In the genomic region with DNA sequence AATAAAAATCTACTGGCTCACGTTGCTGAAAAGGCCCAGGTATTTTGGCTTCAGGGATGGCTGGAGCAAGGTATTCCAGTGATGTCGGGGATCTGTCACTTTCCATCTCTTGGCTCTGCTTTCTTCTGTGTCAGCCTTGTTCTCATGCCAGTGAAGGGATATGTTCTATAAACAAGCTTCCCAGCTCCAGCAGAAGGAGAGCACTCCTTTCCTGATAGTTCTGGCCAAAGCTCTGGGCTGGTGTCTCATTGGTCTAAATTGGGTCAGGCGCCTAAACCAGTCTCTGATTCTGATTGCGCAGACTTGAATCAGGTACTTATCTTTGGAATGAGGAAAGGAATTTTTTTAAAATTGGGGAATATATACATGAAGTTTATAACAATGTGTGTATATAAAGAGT, we compare ENCODE assay signal across 16 cellular contexts. TPM values are rescaled to one million over a fixed set of nuclear protein-coding genes. Genes with fewer than 3 reads are reported as not detected.
DNase-seq lines count a peak whose midpoint lies in the region; ATAC-seq and TF ChIP-seq lines count a peak whose summit lies in the region.
"Had no signal": no experiment of that assay in that cellular context is flagged by ENCODE, and none has a peak within 500 bp of the region (broad histone marks: within the 10 kb centered on the region; RNA-seq: fewer than 3 reads in every experiment).

No MANE protein-coding gene starts in this region.

- no peak overlapping the region for H3K9ac ChIP-seq in muscle layer of colon (ENCODE audit: low read length)

- no peak for DNase-seq in natural killer cell treated with Interleukin-12 subunit alpha and Interleukin-12 subunit beta and Interleukin-15 and Interleukin-18, amount 100 ng/mL, for 72 hours (ENCODE audit: low spot score)
- DNase-seq in natural killer cell (no peak), fibroblast of the aortic adventitia (ENCODE audit: low read depth) (peak; percentile 60), GM10248 (ENCODE audit: extremely low spot score) (no peak), mesenteric fat pad (ENCODE audit: low spot score) (no peak), HK-2 (ENCODE audit: unreplicated experiment) (no peak), GM13977 (ENCODE audit: low spot score) (no peak)
- DNase-seq: activated CD4-positive, CD25-positive, alpha-beta regulatory T cell; amniotic stem cell; islet precursor cell; NCI-H1417 treated with DMSO at 0.1 percent for 48 hours; NCI-H510A treated with DMSO at 0.1 percent for 48 hours; Peyer's patch had no signal

- in situ Hi-C loops in GM13977 (cut with MboI; ENCODE audit: low pct_unique_long_range_greater_than_20kb, low sequenced_read_pairs, unreplicated experiment): no loop called here

- H3K4me3 Mint-ChIP-seq in natural killer cell treated with Interleukin-12 subunit alpha and Interleukin-12 subunit beta and Interleukin-15 and Interleukin-18, amount 100 ng/mL, for 72 hours: no peak overlapping the region
- no peak overlapping the region for H3K4me3 Mint-ChIP-seq in natural killer cell

- no peaks in the 10 kb centered on the region for H3K27me3 ChIP-seq in muscle layer of colon (ENCODE audit: control insufficient read depth in 1 of 2, insufficient read depth in 2 of 2, low read length in 2 of 2)
- H3K27me3 ChIP-seq: Peyer's patch, suprapubic skin had no signal

- intact Hi-C loops in natural killer cell (cut with micrococcal nuclease): loop anchor here (10.0 kb wide), 1 partner anchor 581 kb away; a partner anchor contains a TSS

- H3K36me3 Mint-ChIP-seq in natural killer cell treated with Interleukin-12 subunit alpha and Interleukin-12 subunit beta and Interleukin-15 and Interleukin-18, amount 100 ng/mL, for 72 hours: peaks cover 7% of the 10 kb centered on the region
- no peaks in the 10 kb centered on the region for H3K36me3 Mint-ChIP-seq in natural killer cell

- CTCF ChIA-PET in GM10248 (lab: Yijun Ruan, JAX): interaction anchor here (0.8 kb wide), 1 partner anchor 9 kb away, joined by 3 read pairs; no protein-coding TSS in a partner anchor

- peaks cover 58 to 79% of the 10 kb centered on the region in 2 donors for H3K4me1 Mint-ChIP-seq in natural killer cell treated with Interleukin-12 subunit alpha and Interleukin-12 subunit beta and Interleukin-15 and Interleukin-18, amount 100 ng/mL, for 72 hours (ENCODE audit: low read depth in 2 of 2)
- H3K4me1 Mint-ChIP-seq in natural killer cell: peaks cover 45 to 72% of the 10 kb centered on the region in 2 donors

- H3K9me3 ChIP-seq in muscle layer of colon (ENCODE audit: low read length): no peaks in the 10 kb centered on the region
- H3K9me3 ChIP-seq: Peyer's patch, suprapubic skin had no signal

- H3K4me3 ChIP-seq in fibroblast of the aortic adventitia (ENCODE audit: low read depth, low read length) (no peak overlapping the region), muscle layer of colon (ENCODE audit: low read depth in 1 of 2, low read length in 2 of 2) (no peak overlapping the region)
- H3K4me3 ChIP-seq: Peyer's patch, suprapubic skin had no signal

- H3K4me1 ChIP-seq in muscle layer of colon (ENCODE audit: insufficient read depth, low read length): peaks cover 68% of the 10 kb centered on the region

- POLR2A ChIA-PET in GM10248 (lab: Yijun Ruan, JAX): no interaction called here

- no peaks in the 10 kb centered on the region for H3K36me3 ChIP-seq in muscle layer of colon (ENCODE audit: insufficient read depth, low read length)
- H3K36me3 ChIP-seq: Peyer's patch, suprapubic skin had no signal

- H3K27ac Mint-ChIP-seq in natural killer cell treated with Interleukin-12 subunit alpha and Interleukin-12 subunit beta and Interleukin-15 and Interleukin-18, amount 100 ng/mL, for 72 hours: peak overlapping the region; percentile 60 to 65
- peak overlapping the region in 1 of 2 donors; percentile 78 for H3K27ac Mint-ChIP-seq in natural killer cell

- TF ChIP-seq CTCF in natural killer cell (IDR thresholded peaks at IDR 0.05) (no peak), fibroblast of the aortic adventitia (IDR thresholded peaks at IDR 0.05; ENCODE audit: insufficient read depth, low read length) (no peak), GM10248 (IDR thresholded peaks at IDR 0.05; ENCODE audit: control extremely low read depth, extremely low read depth, low read depth, missing control alignments) (no peak), GM13977 (IDR thresholded peaks at IDR 0.05; ENCODE audit: extremely low read depth, insufficient read depth, missing control alignments) (no peak)

- peaks cover 10 to 11% of the 10 kb centered on the region in 2 donors for H3K27me3 Mint-ChIP-seq in natural killer cell treated with Interleukin-12 subunit alpha and Interleukin-12 subunit beta and Interleukin-15 and Interleukin-18, amount 100 ng/mL, for 72 hours
- H3K27me3 Mint-ChIP-seq in natural killer cell (ENCODE audit: low read depth in 2 of 2): peaks cover 8 to 14% of the 10 kb centered on the region in 2 donors

- no peaks in the 10 kb centered on the region for H3K9me3 Mint-ChIP-seq in natural killer cell treated with Interleukin-12 subunit alpha and Interleukin-12 subunit beta and Interleukin-15 and Interleukin-18, amount 100 ng/mL, for 72 hours
- H3K9me3 Mint-ChIP-seq in natural killer cell: no peaks in the 10 kb centered on the region

- peak overlapping the region; percentile 19 for H3K27ac ChIP-seq in muscle layer of colon (ENCODE audit: low read depth, low read length)

- ATAC-seq in natural killer cell treated with Interleukin-12 subunit alpha and Interleukin-12 subunit beta and Interleukin-15 and Interleukin-18, amount 100 ng/mL, for 72 hours: no peak
- ATAC-seq in natural killer cell: no peak
- ATAC-seq: HepG2 had no signal

RNA-seq across cellular contexts. Expression of a gene that starts 5.1 kb away (rescaled TPM):
- total RNA-seq in natural killer cell treated with Interleukin-12 subunit alpha and Interleukin-12 subunit beta and Interleukin-15 and Interleukin-18, amount 100 ng/mL, for 72 hours: 1 to 10 TPM; 6.1 to 6.2 TPM
- total RNA-seq in natural killer cell: 10 to 100 TPM in 1 of 3 donors, 1 to 10 TPM in 2; 8.5 to 10.5 (median 9.3) TPM
- total RNA-seq in fibroblast of the aortic adventitia (ENCODE audit: low replicate concordance): 22.0 and 24.1 TPM in 2 replicates
- total RNA-seq in mesenteric fat pad: 13.9 TPM

RNA-seq across cellular contexts. Expression of a gene that starts 37.8 kb away (rescaled TPM):
- total RNA-seq in natural killer cell treated with Interleukin-12 subunit alpha and Interleukin-12 subunit beta and Interleukin-15 and Interleukin-18, amount 100 ng/mL, for 72 hours: 10 to 100 TPM; 31.3 to 39.5 TPM
- total RNA-seq in natural killer cell (10 to 100 TPM in 2 of 3 donors, 1 to 10 TPM in 1; 9.9 to 16.7 (median 16.4) TPM), fibroblast of the aortic adventitia (ENCODE audit: low replicate concordance) (39.1 and 98.9 TPM in 2 replicates), mesenteric fat pad (17.2 TPM)
